Comparison of ENCODE assay signal across 26 cellular contexts in the genomic region with DNA sequence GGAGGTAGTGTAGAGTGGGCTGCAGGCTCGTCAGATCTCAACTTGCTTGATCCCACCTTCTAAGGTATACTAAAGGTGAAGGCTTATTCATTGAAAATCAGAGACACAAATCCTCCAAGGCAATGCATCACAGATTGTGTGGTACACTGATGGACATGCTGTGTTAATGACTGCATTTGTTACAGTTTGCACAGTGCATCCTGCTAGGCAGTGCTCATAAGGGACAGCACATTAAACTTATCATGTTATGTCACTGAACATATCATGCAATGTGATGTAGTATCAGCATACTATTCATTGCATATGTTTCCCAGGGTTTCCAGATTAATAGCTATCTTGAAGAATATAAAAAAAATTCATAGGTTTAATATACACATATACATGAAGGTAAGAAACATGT.
"Had no signal": no experiment of that assay in that cellular context is flagged by ENCODE, and none has a peak within 500 bp of the region (broad histone marks: within the 10 kb centered on the region; RNA-seq: fewer than 3 reads in every experiment).

No MANE protein-coding gene starts in this region.

- H3K36me3 Mint-ChIP-seq: memory B cell; naive thymus-derived CD4-positive, alpha-beta T cell; natural killer cell treated with Interleukin-12 subunit alpha and Interleukin-12 subunit beta and Interleukin-15 and Interleukin-18, amount 100 ng/mL, for 72 hours; stimulated activated naive B cell treated with anti-CD40 and anti-IgM and Interleukin-4, amounts not matched to agents 10 μg/mL and 1 μg/mL and 100 μg/mL, for 72 hours had no signal

- H3K36me3 ChIP-seq: left ventricle myocardium inferior, pancreas, prostate gland, suprapubic skin, thoracic aorta, tibial artery, upper lobe of right lung had no signal

- H3K9me3 ChIP-seq: left ventricle myocardium inferior, mucosa of descending colon, pancreas, prostate gland, suprapubic skin, thoracic aorta, tibial artery, upper lobe of right lung had no signal

- H3K4me1 Mint-ChIP-seq: memory B cell; naive thymus-derived CD4-positive, alpha-beta T cell; stimulated activated naive B cell treated with anti-CD40 and anti-IgM and Interleukin-4, amounts not matched to agents 10 μg/mL and 1 μg/mL and 100 μg/mL, for 72 hours had no signal

- DNase-seq: hypothalamus; islet precursor cell; left ventricle myocardium inferior; midbrain; mucosa of descending colon; naive thymus-derived CD4-positive, alpha-beta T cell; pancreas; posterior cingulate gyrus; right cardiac atrium; stimulated activated CD4-positive, alpha-beta T cell treated with anti-CD3 and anti-CD28 coated beads, Interleukin-12 subunit alpha, Interleukin-12 subunit beta, amount 100 ng/mL, for 4 hours; stimulated activated CD4-positive, alpha-beta T cell treated with anti-CD3 and anti-CD28 coated beads, Interleukin-15, amount 100 ng/mL, for 24 hours; stimulated activated CD4-positive, alpha-beta T cell treated with anti-CD3 and anti-CD28 coated beads, Interleukin-2, amount 100 ng/mL, for 24 hours; stimulated activated CD4-positive, alpha-beta T cell treated with anti-CD3 and anti-CD28 coated beads, Interleukin-4, amount 100 ng/mL, for 1 hour; stimulated activated naive B cell treated with anti-CD40 and anti-IgM and Interleukin-4, amounts not matched to agents 10 μg/mL and 1 μg/mL and 100 μg/mL, for 72 hours; stimulated activated naive CD8-positive, alpha-beta T cell treated with anti-CD3 and anti-CD28 coated beads, Interleukin-15, Interleukin-2, amounts not matched to agents 100 U/mL and 50 U/mL, for 24 hours; tibial artery; trophoblast cell; upper lobe of right lung had no signal

- H3K4me3 Mint-ChIP-seq: memory B cell; naive thymus-derived CD4-positive, alpha-beta T cell; natural killer cell treated with Interleukin-12 subunit alpha and Interleukin-12 subunit beta and Interleukin-15 and Interleukin-18, amount 100 ng/mL, for 72 hours; stimulated activated naive B cell treated with anti-CD40 and anti-IgM and Interleukin-4, amounts not matched to agents 10 μg/mL and 1 μg/mL and 100 μg/mL, for 72 hours had no signal

- FAIRE-seq: pancreas, urothelium cell line had no signal

- H3K4me3 ChIP-seq: left ventricle myocardium inferior, mucosa of descending colon, pancreas, prostate gland, skin epidermis, suprapubic skin, thoracic aorta, tibial artery, upper lobe of right lung had no signal

- H3K9me3 Mint-ChIP-seq: memory B cell had no signal

- H3K27ac ChIP-seq: left ventricle myocardium inferior, pancreas, prostate gland, skin epidermis, suprapubic skin, thoracic aorta, tibial artery, upper lobe of right lung had no signal

- H3K27me3 ChIP-seq: pancreas, suprapubic skin, tibial artery, upper lobe of right lung had no signal

- ATAC-seq: mucosa of descending colon; naive thymus-derived CD4-positive, alpha-beta T cell; natural killer cell treated with Interleukin-12 subunit alpha and Interleukin-12 subunit beta and Interleukin-15 and Interleukin-18, amount 100 ng/mL, for 72 hours; pancreas; right cardiac atrium; sciatic nerve; stimulated activated naive B cell treated with anti-CD40 and anti-IgM and Interleukin-4, amounts not matched to agents 10 μg/mL and 1 μg/mL and 100 μg/mL, for 72 hours; stimulated activated naive CD8-positive, alpha-beta T cell treated with anti-CD3 and anti-CD28 coated beads, Interleukin-15, Interleukin-2, amounts not matched to agents 100 U/mL and 50 U/mL, for 24 hours; upper lobe of right lung had no signal

- H3K27me3 Mint-ChIP-seq: natural killer cell treated with Interleukin-12 subunit alpha and Interleukin-12 subunit beta and Interleukin-15 and Interleukin-18, amount 100 ng/mL, for 72 hours; stimulated activated naive B cell treated with anti-CD40 and anti-IgM and Interleukin-4, amounts not matched to agents 10 μg/mL and 1 μg/mL and 100 μg/mL, for 72 hours had no signal

- H3K27ac Mint-ChIP-seq: memory B cell; naive thymus-derived CD4-positive, alpha-beta T cell; natural killer cell treated with Interleukin-12 subunit alpha and Interleukin-12 subunit beta and Interleukin-15 and Interleukin-18, amount 100 ng/mL, for 72 hours; stimulated activated naive B cell treated with anti-CD40 and anti-IgM and Interleukin-4, amounts not matched to agents 10 μg/mL and 1 μg/mL and 100 μg/mL, for 72 hours had no signal

- H3K4me1 ChIP-seq: left ventricle myocardium inferior, pancreas, prostate gland, suprapubic skin, tibial artery, upper lobe of right lung had no signal
